In genomic region chr13:34867590-34867989, GRCh38 we compare ENCODE assay signal across 14 cellular contexts.
A peak's percentile ranks its signal among the peaks of the same experiment; 100 is the strongest.
DNase-seq lines count a peak whose midpoint lies in the region; ATAC-seq, FAIRE-seq and TF ChIP-seq lines count a peak whose summit lies in the region.
"Had no signal": no experiment of that assay in that cellular context is flagged by ENCODE, and none has a peak within 500 bp of the region (broad histone marks: within the 10 kb centered on the region; RNA-seq: fewer than 3 reads in every experiment).

No MANE protein-coding gene starts in this region.

- H3F3A ChIP-seq in SK-N-SH (replicated peaks; ENCODE audit: insufficient read depth), result no peaks in the 10 kb centered on the region

- peak; percentile 44 for FAIRE-seq in RCC 7860 (lab: Jason Lieb, UNC)
- FAIRE-seq: G401.6 had no signal

- no peaks in the 10 kb centered on the region for H3K27me3 ChIP-seq in SK-N-SH (ENCODE audit: insufficient read depth)

- no peak overlapping the region for H3K4me2 ChIP-seq in SK-N-SH

- POLR2A ChIA-PET in SK-N-SH (lab: Yijun Ruan, JAX), result no interaction called here

- no peaks in the 10 kb centered on the region for H4K20me1 ChIP-seq in SK-N-SH (ENCODE audit: insufficient read depth)

- TF ChIP-seq CTCF in SK-N-SH (IDR thresholded peaks at IDR 0.05) (no peak), fibroblast of pulmonary artery (IDR thresholded peaks at IDR 0.05; ENCODE audit: low read length, missing control alignments) (no peak)

- H3K9me2 ChIP-seq in SK-N-SH, result no peaks in the 10 kb centered on the region

- H3K9me3 ChIP-seq in SK-N-SH, result no peaks in the 10 kb centered on the region

- peak; percentile 58 for ATAC-seq in SK-N-SH treated with all-trans-retinoic acid at 6 μM for 48 hours
- ATAC-seq: esophagus mucosa had no signal

- H3K4me3 ChIP-seq in SK-N-SH (ENCODE audit: low read depth in 2 of 2, low read length in 1 of 2) (no peak overlapping the region), fibroblast of pulmonary artery (replicated peaks; ENCODE audit: low read depth, low read length) (no peak overlapping the region)

- DNase-seq in SK-N-SH (no peak), RCC 7860 (ENCODE audit: low spot score) (peak; percentile 37), fibroblast of pulmonary artery (ENCODE audit: low read depth) (peak; percentile 9), superior temporal gyrus (ENCODE audit: extremely low spot score) (peak; percentile 21), AG20443 (ENCODE audit: low spot score) (no peak), epidermal melanocyte (ENCODE audit: insufficient read length, low spot score) (no peak), T1000 (lab: John Stamatoyannopoulos, UW) (no peak)
- DNase-seq: activated CD4-positive, CD25-positive, alpha-beta regulatory T cell treated with anti-CD3 and anti-CD28 coated beads, Interleukin-2, amount 50 U/mL, for 72 hours; NCI-H748 treated with DMSO at 0.1 percent for 48 hours; trophoblast cell had no signal

- H3K27ac ChIP-seq in SK-N-SH (ENCODE audit: low read depth in 2 of 2, low read length in 1 of 2), result peak overlapping the region in 1 of 2 experiments; percentile 22; a peak in 1 of 4 replicates
- H3K27ac ChIP-seq: HL-60 had no signal

- WGBS in SK-N-SH (ENCODE audit: low lambda C conversion rate), result 68% methylated on average over 4 of the region's 4 CpGs

- TF ChIP-seq RAD21 in SK-N-SH (IDR thresholded peaks at IDR 0.05; ENCODE audit: low read length), result no peak

- TF ChIP-seq EP300 in SK-N-SH (IDR thresholded peaks at IDR 0.05; ENCODE audit: borderline replicate concordance in 1 of 2, low read depth in 1 of 2, low read length in 1 of 2), result no peak

- no peaks in the 10 kb centered on the region for H3K79me2 ChIP-seq in SK-N-SH (ENCODE audit: insufficient read depth)

- CTCF ChIA-PET in SK-N-SH (lab: Yijun Ruan, JAX), result interaction anchor here (1.4 kb wide), 1 partner anchor 16 kb away, joined by 4 read pairs; no protein-coding TSS in a partner anchor

- H3K36me3 ChIP-seq in SK-N-SH (replicated peaks in 1 of 2; ENCODE audit: control insufficient read depth in 1 of 2, insufficient read depth in 2 of 2, low read length in 1 of 2), result no peaks in the 10 kb centered on the region

- no peak overlapping the region for H2AFZ ChIP-seq in SK-N-SH (ENCODE audit: low read depth)

- H3K4me1 ChIP-seq in SK-N-SH (ENCODE audit: control insufficient read depth in 1 of 2, insufficient read depth in 2 of 2, low read depth in 1 of 2, low read length in 1 of 2), result no peaks in the 10 kb centered on the region; a peak in 2 of 4 replicates

- no peak overlapping the region for H3K9ac ChIP-seq in SK-N-SH

TF ChIP-seq in SK-N-SH treated with all-trans-retinoic acid at 6 μM for 48 hours, 23 proteins besides CTCF, POLR2A, EP300 and RAD21 (continues in another document):
- TF ChIP-seq ZNF70 (CRISPR knock-in tag; IDR thresholded peaks at IDR 0.05) (no peak), TCF4 (CRISPR knock-in tag; IDR thresholded peaks at IDR 0.05; ENCODE audit: borderline replicate concordance) (no peak), PPARA (CRISPR knock-in tag; IDR thresholded peaks at IDR 0.05; ENCODE audit: borderline replicate concordance) (no peak), PATZ1 (CRISPR knock-in tag; IDR thresholded peaks at IDR 0.05; ENCODE audit: borderline replicate concordance) (no peak), TSHZ2 (CRISPR knock-in tag; IDR thresholded peaks at IDR 0.05) (no peak), BACH2 (CRISPR knock-in tag; IDR thresholded peaks at IDR 0.05; ENCODE audit: borderline replicate concordance) (no peak), RARB (CRISPR knock-in tag; IDR thresholded peaks at IDR 0.05) (no peak), ZFP30 (CRISPR knock-in tag; IDR thresholded peaks at IDR 0.05) (no peak)

TF ChIP-seq in SK-N-SH, 30 proteins besides CTCF, POLR2A, EP300 and RAD21:
- TF ChIP-seq FOXM1 (IDR thresholded peaks at IDR 0.05; ENCODE audit: low read depth), result no peak
- no peak for TF ChIP-seq EZH2phosphoT487 (IDR thresholded peaks at IDR 0.05; ENCODE audit: borderline replicate concordance, low read depth)
- TF ChIP-seq USF1 (IDR thresholded peaks at IDR 0.05; ENCODE audit: borderline replicate concordance, low read depth), result no peak
- no peak for TF ChIP-seq RXRA (IDR thresholded peaks at IDR 0.05; ENCODE audit: borderline replicate concordance, low read depth)
- no peak for TF ChIP-seq SMC3 (IDR thresholded peaks at IDR 0.05; ENCODE audit: low read depth, low read length)
- no peak for TF ChIP-seq TAF1 (IDR thresholded peaks at IDR 0.05; ENCODE audit: borderline replicate concordance, low read depth, low read length)
- TF ChIP-seq GATA2 (CRISPR knock-in tag; IDR thresholded peaks at IDR 0.05), result no peak
- TF ChIP-seq SIN3A (IDR thresholded peaks at IDR 0.05; ENCODE audit: borderline replicate concordance, low read depth, low read length), result no peak

Comparison
In these comparisons a context has a peak if more than half of its experiments do, and no peak if none do; other contexts are left out.
1. DNase-seq: peak in RCC 7860 (single experiment), fibroblast of pulmonary artery (single experiment) and superior temporal gyrus (single experiment); none in SK-N-SH (single experiment), AG20443 (single experiment), epidermal melanocyte (single experiment) and T1000 (single experiment).